In the genomic region with DNA sequence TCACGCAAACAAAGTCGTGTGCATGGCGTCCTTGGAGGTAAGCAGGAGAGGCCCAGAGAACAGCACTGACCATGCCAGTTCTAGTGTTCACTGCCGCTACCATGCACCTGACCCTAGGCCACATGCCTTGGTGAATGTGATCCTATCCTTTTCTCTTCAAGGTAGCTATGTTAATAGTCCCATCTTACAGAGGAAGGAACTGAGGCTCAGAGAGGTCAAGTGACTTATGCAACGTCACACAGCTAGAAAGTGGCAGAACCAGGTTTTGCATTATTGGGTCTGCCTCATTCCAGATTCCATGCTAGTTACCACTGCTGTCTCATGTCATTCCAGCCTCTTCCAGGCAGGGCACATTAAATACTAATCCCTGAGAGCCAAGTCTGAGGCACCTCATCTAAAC, we compare ENCODE assay signal across 24 cellular contexts.
"Had no signal": no experiment of that assay in that cellular context is flagged by ENCODE, and none has a peak within 500 bp of the region (broad histone marks: within the 10 kb centered on the region; RNA-seq: fewer than 3 reads in every experiment).

No MANE protein-coding gene starts in this region.

- H3K27me3 ChIP-seq: MG63, SJSA1 had no signal

- H3K27ac ChIP-seq: HL-60, SJSA1, SK-N-MC had no signal

- DNase-seq: Karpas-422, KG1, MG63, NCI-H1092, NCI-H1105 treated with DMSO at 0.1 percent for 48 hours, NCI-H1417 treated with DMSO at 0.1 percent for 48 hours, NCI-H146, NCI-H1694 treated with DMSO at 0.1 percent for 48 hours, NCI-H1930, NCI-H2081, NCI-H2107, NCI-H226, NCI-H446, NCI-H510A, NCI-H524 treated with DMSO at 0.1 percent for 48 hours, NCI-H774, Right ventricle myocardium superior, RPMI8226, SIG-M5 had no signal

- H3K36me3 ChIP-seq: MG63, SJSA1 had no signal

- H3K9me3 ChIP-seq: MG63, SJSA1 had no signal

- H3K4me1 ChIP-seq: SJSA1 had no signal

- H3K4me3 ChIP-seq: MG63, SJSA1, SK-N-MC had no signal

- FAIRE-seq: HTR-8/SVneo, RCC 7860 had no signal
